Comparison of ENCODE assay signal across 8 cellular contexts in genomic region chr1:171226757-171227370, GRCh38. TPM values are rescaled to one million over a fixed set of nuclear protein-coding genes. Genes with fewer than 3 reads are reported as not detected.
DNase-seq lines count a peak whose midpoint lies in the region; ATAC-seq and TF ChIP-seq lines count a peak whose summit lies in the region.

No MANE protein-coding gene starts in this region.

- no peak overlapping the region for H3K9ac ChIP-seq in neural progenitor cell

- H3K36me3 Mint-ChIP-seq in T-helper 17 cell (ENCODE audit: low read depth) (peaks cover 2% of the 10 kb centered on the region), neural progenitor cell (no peaks in the 10 kb centered on the region)

- no peak overlapping the region for H3K4me3 ChIP-seq in neural progenitor cell

- no peak overlapping the region for H3K27ac ChIP-seq in neural progenitor cell

- H3K27me3 Mint-ChIP-seq in T-helper 17 cell (peaks cover 23% of the 10 kb centered on the region), neural progenitor cell (ENCODE audit: insufficient read depth, low read depth) (no peaks in the 10 kb centered on the region)

- H3K4me1 Mint-ChIP-seq in T-helper 17 cell = peaks cover 3% of the 10 kb centered on the region
- peaks cover 16% of the 10 kb centered on the region for H3K4me1 Mint-ChIP-seq in neural progenitor cell

- no peaks in the 10 kb centered on the region for H4K20me1 ChIP-seq in neural progenitor cell (ENCODE audit: low read depth)

- peak; percentile 85 for TF ChIP-seq CTCF in neural progenitor cell (IDR thresholded peaks at IDR 0.05)

- H3K27me3 ChIP-seq in neural progenitor cell = no peaks in the 10 kb centered on the region

- H3K4me2 ChIP-seq in neural progenitor cell = no peak overlapping the region

- H3K27ac Mint-ChIP-seq in T-helper 17 cell (no peak overlapping the region), neural progenitor cell (no peak overlapping the region)

- peaks cover 38% of the 10 kb centered on the region for H3K4me1 ChIP-seq in neural progenitor cell

- no peak overlapping the region for H2AFZ ChIP-seq in neural progenitor cell (replicated peaks)

- H3K9me3 ChIP-seq in T-helper 17 cell (ENCODE audit: control insufficient read depth, low read length, poor library complexity, severe bottlenecking) (no peaks in the 10 kb centered on the region), neural progenitor cell (ENCODE audit: low read depth) (no peaks in the 10 kb centered on the region)

- H3F3A ChIP-seq in neural progenitor cell (ENCODE audit: low read depth) = peaks cover 4% of the 10 kb centered on the region

- intact Hi-C loops in posterior vena cava (cut with DNase I) = loop anchor here (5.0 to 10.0 kb wide), 3 partner anchors 140 to 252 kb away; no protein-coding TSS in a partner anchor

- ATAC-seq in GM18870 (IDR thresholded peaks at IDR 0.05; ENCODE audit: unreplicated experiment) = peak; percentile 93
- ATAC-seq in HG03045 (IDR thresholded peaks at IDR 0.05; ENCODE audit: unreplicated experiment) = peak; percentile 78
- ATAC-seq in T-helper 17 cell = peak; percentile 50

- H3K4me3 Mint-ChIP-seq in T-helper 17 cell (no peak overlapping the region), neural progenitor cell (no peak overlapping the region)

- H3K36me3 ChIP-seq in neural progenitor cell = no peaks in the 10 kb centered on the region

- DNase-seq in COR-L47 (lab: John Stamatoyannopoulos, UW) (peak; percentile 35), NCI-H1930 (lab: John Stamatoyannopoulos, UW) (peak; percentile 38 to 62), T-helper 17 cell (no peak), fibroblast of gingiva (ENCODE audit: low read depth) (peak; percentile 73), neural progenitor cell (ENCODE audit: low spot score) (peak; percentile 81), posterior vena cava (ENCODE audit: low spot score) (no peak)

- H3K9me3 Mint-ChIP-seq in neural progenitor cell = no peaks in the 10 kb centered on the region

- no peaks in the 10 kb centered on the region for H3K79me2 ChIP-seq in neural progenitor cell (ENCODE audit: low read depth)

RNA-seq across cellular contexts. Expression of gene FMO1, which starts 21.4 kb away (rescaled TPM):
- total RNA-seq in T-helper 17 cell (not detected), neural progenitor cell (ENCODE audit: low replicate concordance) (0.12 TPM in 1 of 2 replicates, not detected in the other), posterior vena cava (1 to 10 TPM; 1.0 to 2.2 TPM)

RNA-seq across cellular contexts. Expression of gene FMO2, which starts 41.8 kb away (rescaled TPM):
- total RNA-seq in T-helper 17 cell (not detected), neural progenitor cell (ENCODE audit: low replicate concordance) (0.47 TPM in 1 of 2 replicates, not detected in the other), posterior vena cava (10 to 100 TPM; 41.0 to 42.3 TPM)

Comparison
In these comparisons a context has a peak if more than half of its experiments do, and no peak if none do; other contexts are left out.
1. DNase-seq: peak in COR-L47 (single experiment), NCI-H1930 (2 of 2), fibroblast of gingiva (single experiment) and neural progenitor cell (single experiment); none in T-helper 17 cell (0 of 3) and posterior vena cava (single experiment).
2. RNA of gene FMO2, which starts 41.8 kb away (total RNA-seq): 41.0 to 42.3 TPM in posterior vena cava; 0.47 TPM in neural progenitor cell and not detected in T-helper 17 cell; every median in the first group is over 10 times any median in the second.
3. Peak in every context shown above with its lines, with median percentiles within 50 percentile points of each other: ATAC-seq.